ENCODE assay signal across 22 cellular contexts in genomic region chr10:15267496-15267895, GRCh38.
DNase-seq lines count a peak whose midpoint lies in the region; ATAC-seq and TF ChIP-seq lines count a peak whose summit lies in the region.
"Had no signal": no experiment of that assay in that cellular context is flagged by ENCODE, and none has a peak within 500 bp of the region (broad histone marks: within the 10 kb centered on the region; RNA-seq: fewer than 3 reads in every experiment).

No MANE protein-coding gene starts in this region.

- no peaks in the 10 kb centered on the region for H3K9me3 Mint-ChIP-seq in HFFc6
- peaks cover 2% of the 10 kb centered on the region for H3K9me3 Mint-ChIP-seq in CD8-positive, alpha-beta T cell
- H3K9me3 Mint-ChIP-seq: activated CD4-positive, alpha-beta T cell treated with anti-CD3 and anti-CD28 coated beads, Interleukin-2, amount 10 ng/mL, durations not matched to agents 7 days and 5 days; effector memory CD8-positive, alpha-beta T cell had no signal

- no peak overlapping the region for H3K27ac Mint-ChIP-seq in HFFc6
- no peak overlapping the region for H3K27ac Mint-ChIP-seq in CD8-positive, alpha-beta T cell
- H3K27ac Mint-ChIP-seq: activated CD4-positive, alpha-beta T cell treated with anti-CD3 and anti-CD28 coated beads, Interleukin-2, amount 10 ng/mL, durations not matched to agents 7 days and 5 days; activated naive CD8-positive, alpha-beta T cell; CD4-positive, CD25-positive, alpha-beta regulatory T cell; naive thymus-derived CD4-positive, alpha-beta T cell had no signal

- no peak overlapping the region for H3K27ac ChIP-seq in AG04450 (ENCODE audit: low read depth, low read length)
- no peak overlapping the region for H3K27ac ChIP-seq in breast epithelium
- no peak overlapping the region for H3K27ac ChIP-seq in CD8-positive, alpha-beta T cell (ENCODE audit: low read depth, low read length)
- H3K27ac ChIP-seq: upper lobe of right lung had no signal

- POLR2A ChIA-PET in AG04450 (lab: Yijun Ruan, JAX): no interaction called here
- POLR2A ChIA-PET in CD8-positive, alpha-beta T cell (lab: Charles Lee): interaction anchor here (0.6 kb wide), 1 partner anchor 169 kb away, joined by 4 read pairs; no protein-coding TSS in a partner anchor

- ATAC-seq in mucosa of descending colon (peak; percentile 55), GM19463 (IDR thresholded peaks at IDR 0.05; ENCODE audit: unreplicated experiment) (no peak)
- ATAC-seq in CD8-positive, alpha-beta T cell: no peak
- ATAC-seq: effector memory CD8-positive, alpha-beta T cell; naive thymus-derived CD4-positive, alpha-beta T cell; right cardiac atrium; upper lobe of right lung had no signal

- H3K9me3 ChIP-seq in AG04450 (ENCODE audit: control insufficient read depth, insufficient read depth, low read length): peaks cover 9% of the 10 kb centered on the region
- H3K9me3 ChIP-seq in mucosa of descending colon: no peaks in the 10 kb centered on the region
- H3K9me3 ChIP-seq in breast epithelium: peaks cover 0 to 11% of the 10 kb centered on the region in 2 donors
- H3K9me3 ChIP-seq in CD8-positive, alpha-beta T cell (ENCODE audit: low read length): no peaks in the 10 kb centered on the region
- H3K9me3 ChIP-seq: HAP-1, upper lobe of right lung had no signal

- TF ChIP-seq POLR2A in breast epithelium (IDR thresholded peaks at IDR 0.05): no peak

- H3K4me3 ChIP-seq in AG04450 (ENCODE audit: low read depth, low read length): no peak overlapping the region
- no peak overlapping the region for H3K4me3 ChIP-seq in mucosa of descending colon
- no peak overlapping the region for H3K4me3 ChIP-seq in breast epithelium
- H3K4me3 ChIP-seq in CD8-positive, alpha-beta T cell (ENCODE audit: low read depth, low read length): no peak overlapping the region
- H3K4me3 ChIP-seq: HAP-1, upper lobe of right lung had no signal

- H3K27me3 ChIP-seq in AG04450 (ENCODE audit: control insufficient read depth, insufficient read depth, low read length) (no peaks in the 10 kb centered on the region), breast epithelium (no peaks in the 10 kb centered on the region)
- no peaks in the 10 kb centered on the region for H3K27me3 ChIP-seq in CD8-positive, alpha-beta T cell (ENCODE audit: insufficient read depth, low read length)
- H3K27me3 ChIP-seq: upper lobe of right lung had no signal

- no peak overlapping the region for H3K4me3 Mint-ChIP-seq in HFFc6
- no peak overlapping the region for H3K4me3 Mint-ChIP-seq in CD8-positive, alpha-beta T cell
- H3K4me3 Mint-ChIP-seq: activated CD4-positive, alpha-beta T cell treated with anti-CD3 and anti-CD28 coated beads, Interleukin-2, amount 10 ng/mL, durations not matched to agents 7 days and 5 days; activated naive CD8-positive, alpha-beta T cell; CD4-positive, CD25-positive, alpha-beta regulatory T cell; effector memory CD8-positive, alpha-beta T cell; naive thymus-derived CD4-positive, alpha-beta T cell had no signal

- peak; percentile 3; the same call in 1 of the 2 replicates for TF ChIP-seq CTCF in AG04450 (IDR thresholded peaks at IDR 0.05; ENCODE audit: low read depth, low read length)
- TF ChIP-seq CTCF in HFFc6 (IDR thresholded peaks at IDR 0.05): peak; percentile 37
- TF ChIP-seq CTCF in mucosa of descending colon (IDR thresholded peaks at IDR 0.05): no peak
- no peak for TF ChIP-seq CTCF in breast epithelium (IDR thresholded peaks at IDR 0.05)
- TF ChIP-seq CTCF in CD8-positive, alpha-beta T cell (IDR thresholded peaks at IDR 0.05): no peak

- H3K27me3 Mint-ChIP-seq in HFFc6 (ENCODE audit: insufficient read depth): no peaks in the 10 kb centered on the region; the same call in 1 of the 2 replicates
- peaks cover 2% of the 10 kb centered on the region for H3K27me3 Mint-ChIP-seq in CD8-positive, alpha-beta T cell (ENCODE audit: low read depth)
- H3K27me3 Mint-ChIP-seq: activated CD4-positive, alpha-beta T cell treated with anti-CD3 and anti-CD28 coated beads, Interleukin-2, amount 10 ng/mL, durations not matched to agents 7 days and 5 days had no signal

- CTCF ChIA-PET in AG04450 (lab: Charles Lee): no interaction called here
- CTCF ChIA-PET in CD8-positive, alpha-beta T cell (lab: Charles Lee): no interaction called here

- H3K36me3 ChIP-seq in mucosa of descending colon (ENCODE audit: low read depth): no peaks in the 10 kb centered on the region
- H3K36me3 ChIP-seq in breast epithelium: no peaks in the 10 kb centered on the region
- H3K36me3 ChIP-seq in CD8-positive, alpha-beta T cell (ENCODE audit: insufficient read depth, low read length): no peaks in the 10 kb centered on the region
- H3K36me3 ChIP-seq: HAP-1, upper lobe of right lung had no signal

- H3K4me1 ChIP-seq in mucosa of descending colon (ENCODE audit: low read depth) (no peaks in the 10 kb centered on the region), breast epithelium (no peaks in the 10 kb centered on the region)
- no peaks in the 10 kb centered on the region for H3K4me1 ChIP-seq in CD8-positive, alpha-beta T cell (ENCODE audit: insufficient read depth, low read length)
- H3K4me1 ChIP-seq: HAP-1, upper lobe of right lung had no signal

- intact Hi-C loops in mucosa of descending colon (cut with DNase I, micrococcal nuclease): no loop called here
- intact Hi-C loops in breast epithelium (cut with DNase I; ENCODE audit: low total_unique reads): no loop called here
- intact Hi-C loops in CD8-positive, alpha-beta T cell (cut with DNase I, micrococcal nuclease): no loop called here

- no peaks in the 10 kb centered on the region for H3K4me1 Mint-ChIP-seq in HFFc6 (ENCODE audit: low read depth)
- H3K4me1 Mint-ChIP-seq in CD8-positive, alpha-beta T cell (ENCODE audit: low read depth): no peaks in the 10 kb centered on the region
- H3K4me1 Mint-ChIP-seq: activated CD4-positive, alpha-beta T cell treated with anti-CD3 and anti-CD28 coated beads, Interleukin-2, amount 10 ng/mL, durations not matched to agents 7 days and 5 days; CD4-positive, CD25-positive, alpha-beta regulatory T cell had no signal

- peaks cover 21% of the 10 kb centered on the region for H3K36me3 Mint-ChIP-seq in HFFc6 (ENCODE audit: low read depth)
- H3K36me3 Mint-ChIP-seq in CD8-positive, alpha-beta T cell: peaks cover 3% of the 10 kb centered on the region

- DNase-seq in AG04450 (ENCODE audit: low read depth, low spot score) (no peak), HFFc6 (no peak), dermis blood vessel endothelial cell (peak; percentile 25), mucosa of descending colon (peak in 2 of 3 donors; percentile 29 to 47), midbrain (lab: John Stamatoyannopoulos, UW) (no peak), breast epithelium (ENCODE audit: low spot score in 2 of 2) (no peak)
- no peak for DNase-seq in CD8-positive, alpha-beta T cell
- DNase-seq: activated CD4-positive, alpha-beta T cell treated with anti-CD3 and anti-CD28 coated beads, Interleukin-2, amount 10 ng/mL, durations not matched to agents 7 days and 5 days; CD4-positive, CD25-positive, alpha-beta regulatory T cell; effector memory CD8-positive, alpha-beta T cell; mesenchymal stem cell; naive thymus-derived CD4-positive, alpha-beta T cell; NCI-H1092; NCI-H510A; NK-92 treated with Interleukin-12 subunit alpha and Interleukin-12 subunit beta, amount 100 ng/mL, for 24 hours; right cardiac atrium; stimulated activated CD4-positive, alpha-beta T cell treated with anti-CD3 and anti-CD28 coated beads, Interleukin-15, amount 100 ng/mL, for 24 hours; T-helper 2 cell; upper lobe of right lung had no signal

Comparison
In these comparisons a context has a peak if more than half of its experiments do, and no peak if none do; other contexts are left out.
1. DNase-seq: peak in dermis blood vessel endothelial cell (single experiment) and mucosa of descending colon (2 of 3); none in AG04450 (single experiment), HFFc6 (single experiment), midbrain (single experiment), breast epithelium (0 of 2) and CD8-positive, alpha-beta T cell (0 of 7).
2. CTCF ChIP-seq: peak in AG04450 (single experiment) and HFFc6 (single experiment); none in mucosa of descending colon (single experiment), breast epithelium (0 of 3) and CD8-positive, alpha-beta T cell (single experiment).